Comparison of ENCODE assay signal across 29 cellular contexts in genomic region chr11:115626414-115626813, GRCh38.
"Had no signal": no experiment of that assay in that cellular context is flagged by ENCODE, and none has a peak within 500 bp of the region (broad histone marks: within the 10 kb centered on the region; RNA-seq: fewer than 3 reads in every experiment).

No MANE protein-coding gene starts in this region.

- DNase-seq: activated B cell treated with CpG ODN at 0.5 μM for 24 hours; activated CD4-positive, alpha-beta T cell treated with anti-CD3 and anti-CD28 coated beads for 1 hour; activated CD4-positive, alpha-beta T cell treated with anti-CD3 and anti-CD28 coated beads, Interleukin-2, amount 10 ng/mL, durations not matched to agents 24 days and 14 days; activated CD4-positive, alpha-beta T cell treated with anti-CD3 and anti-CD28 coated beads, Interleukin-2, amount 50 U/mL, for 48 hours; activated gamma-delta T cell; activated naive CD4-positive, alpha-beta T cell treated with anti-CD3 and anti-CD28 coated beads for 36 hours; activated T-cell treated with anti-CD3 and anti-CD28 coated beads for 4 hours; activated T-cell treated with anti-CD3 and anti-CD28 coated beads, Interleukin-2, amount 50 U/mL, for 48 hours; amygdala; brain microvascular endothelial cell; cerebellar nuclear complex; Karpas-422; MV-4-11; NCI-H1092 treated with DMSO at 0.1 percent for 48 hours; NCI-H1417 treated with DMSO at 0.1 percent for 48 hours; NCI-H1694; NCI-H2029; NCI-H2107; NCI-H2171 treated with DMSO at 0.1 percent for 48 hours; NCI-H345; NCI-H510A; NCI-H69; T-helper 9 cell had no signal

- H3K4me2 ChIP-seq: PC-9 had no signal

- H3K4me3 Mint-ChIP-seq: activated B cell treated with CpG ODN at 0.5 μM for 24 hours; activated CD4-positive, alpha-beta T cell treated with anti-CD3 and anti-CD28 coated beads, Interleukin-2, amount 10 ng/mL, durations not matched to agents 24 days and 14 days; activated naive CD4-positive, alpha-beta T cell treated with anti-CD3 and anti-CD28 coated beads for 36 hours; activated naive CD8-positive, alpha-beta T cell; activated T-helper 17 cell treated with anti-CD3 and anti-CD28 coated beads, Interleukin-2, amount 50 U/mL, for 72 hours; T-helper 1 cell treated with Interleukin-12 subunit alpha and Interleukin-12 subunit beta and Interleukin-4 antibody, amounts not matched to agents 30 μg/mL and 1 μg/mL, for 36 hours had no signal

- H3K4me3 ChIP-seq: cardiac muscle cell, K562, PC-9 had no signal

- H3K36me3 ChIP-seq: brain microvascular endothelial cell, cardiac muscle cell had no signal

- H3K27ac ChIP-seq: brain microvascular endothelial cell, cardiac muscle cell, PC-9 had no signal

- H2AFZ ChIP-seq: PC-9 had no signal

- H3K27me3 Mint-ChIP-seq: activated B cell treated with CpG ODN at 0.5 μM for 24 hours; activated CD4-positive, alpha-beta T cell treated with anti-CD3 and anti-CD28 coated beads, Interleukin-2, amount 10 ng/mL, durations not matched to agents 24 days and 14 days had no signal

- H3K27ac Mint-ChIP-seq: activated B cell treated with CpG ODN at 0.5 μM for 24 hours; activated CD4-positive, alpha-beta T cell treated with anti-CD3 and anti-CD28 coated beads, Interleukin-2, amount 10 ng/mL, durations not matched to agents 24 days and 14 days; activated naive CD4-positive, alpha-beta T cell treated with anti-CD3 and anti-CD28 coated beads for 36 hours; activated naive CD8-positive, alpha-beta T cell; activated T-helper 17 cell treated with anti-CD3 and anti-CD28 coated beads, Interleukin-2, amount 50 U/mL, for 72 hours; T-helper 1 cell treated with Interleukin-12 subunit alpha and Interleukin-12 subunit beta and Interleukin-4 antibody, amounts not matched to agents 30 μg/mL and 1 μg/mL, for 36 hours had no signal

- H3K36me3 Mint-ChIP-seq: activated naive CD8-positive, alpha-beta T cell had no signal

- H3K4me1 Mint-ChIP-seq: activated B cell treated with CpG ODN at 0.5 μM for 24 hours; activated CD4-positive, alpha-beta T cell treated with anti-CD3 and anti-CD28 coated beads, Interleukin-2, amount 10 ng/mL, durations not matched to agents 24 days and 14 days; activated T-helper 17 cell treated with anti-CD3 and anti-CD28 coated beads, Interleukin-2, amount 50 U/mL, for 72 hours had no signal

- H3K9me3 Mint-ChIP-seq: activated B cell treated with CpG ODN at 0.5 μM for 24 hours; activated CD4-positive, alpha-beta T cell treated with anti-CD3 and anti-CD28 coated beads, Interleukin-2, amount 10 ng/mL, durations not matched to agents 24 days and 14 days; activated naive CD4-positive, alpha-beta T cell treated with anti-CD3 and anti-CD28 coated beads for 36 hours; activated T-helper 17 cell treated with anti-CD3 and anti-CD28 coated beads, Interleukin-2, amount 50 U/mL, for 72 hours; T-helper 1 cell treated with Interleukin-12 subunit alpha and Interleukin-12 subunit beta and Interleukin-4 antibody, amounts not matched to agents 30 μg/mL and 1 μg/mL, for 36 hours had no signal

- H3K27me3 ChIP-seq: brain microvascular endothelial cell, cardiac muscle cell had no signal

- ATAC-seq: activated T-helper 17 cell treated with anti-CD3 and anti-CD28 coated beads, Interleukin-2, amount 50 U/mL, for 72 hours; K562 had no signal
